ENCODE assay signal across 8 cellular contexts in genomic region chr16:22205577-22206012, GRCh38. TPM values are rescaled to one million over a fixed set of nuclear protein-coding genes. Genes with fewer than 3 reads are reported as not detected.
DNase-seq lines count a peak whose midpoint lies in the region; ATAC-seq and TF ChIP-seq lines count a peak whose summit lies in the region.

No MANE protein-coding gene starts in this region.

- peak overlapping the region; percentile 83 for H3K4me2 ChIP-seq in Karpas-422 (ENCODE audit: low read depth, low read length, poor library complexity, severe bottlenecking)

- H3K4me1 Mint-ChIP-seq in naive thymus-derived CD4-positive, alpha-beta T cell: peaks cover 13 to 50% (median 26%) of the 10 kb centered on the region in 7 donors

- peak overlapping the region; percentile 21; the same call in 1 of the 2 replicates for H3K4me3 ChIP-seq in AG09309 (ENCODE audit: control insufficient read depth, low read depth, low read length)
- peak overlapping the region; percentile 80 for H3K4me3 ChIP-seq in Karpas-422 (ENCODE audit: low read length)
- peak overlapping the region; percentile 96 for H3K4me3 ChIP-seq in colonic mucosa
- H3K4me3 ChIP-seq in naive thymus-derived CD4-positive, alpha-beta T cell (ENCODE audit: low read length): peak overlapping the region; percentile 72

- H3K4me1 ChIP-seq in Karpas-422 (ENCODE audit: low read length): peaks cover 41% of the 10 kb centered on the region
- no peaks in the 10 kb centered on the region for H3K4me1 ChIP-seq in colonic mucosa
- peaks cover 9 to 13% of the 10 kb centered on the region in 2 donors for H3K4me1 ChIP-seq in naive thymus-derived CD4-positive, alpha-beta T cell (ENCODE audit: control insufficient read depth in 2 of 2, insufficient read depth in 2 of 2, low read length in 2 of 2)

- no peak for DNase-seq in AG09309 (ENCODE audit: low read depth)
- no peak for DNase-seq in Karpas-422
- no peak for DNase-seq in colonic mucosa
- DNase-seq in naive thymus-derived CD4-positive, alpha-beta T cell: no peak
- DNase-seq in RPMI8226: no peak
- DNase-seq in LoVo (ENCODE audit: low spot score): no peak
- DNase-seq in Ammon's horn (ENCODE audit: low spot score): no peak

- peak overlapping the region; percentile 36 to 86 (median 72) for H3K27ac Mint-ChIP-seq in naive thymus-derived CD4-positive, alpha-beta T cell

- peaks cover under 1% of the 10 kb centered on the region; the same call in 1 of the 2 replicates for H3K36me3 ChIP-seq in Karpas-422 (ENCODE audit: insufficient read depth, low read length)
- H3K36me3 ChIP-seq in colonic mucosa: no peaks in the 10 kb centered on the region
- peaks cover 0 to 8% (median 0%) of the 10 kb centered on the region in 3 experiments for H3K36me3 ChIP-seq in naive thymus-derived CD4-positive, alpha-beta T cell (ENCODE audit: control insufficient read depth in 2 of 3, insufficient read depth in 3 of 3, low read length in 3 of 3)

- no peak for ATAC-seq in naive thymus-derived CD4-positive, alpha-beta T cell
- ATAC-seq in GM21825 (IDR thresholded peaks at IDR 0.05; ENCODE audit: unreplicated experiment): no peak

- H3K36me3 Mint-ChIP-seq in naive thymus-derived CD4-positive, alpha-beta T cell: peaks cover 0 to 10% (median 3%) of the 10 kb centered on the region in 5 donors

- H3K27me3 ChIP-seq in Karpas-422 (ENCODE audit: low read length) (no peaks in the 10 kb centered on the region), colonic mucosa (no peaks in the 10 kb centered on the region)
- no peaks in the 10 kb centered on the region for H3K27me3 ChIP-seq in naive thymus-derived CD4-positive, alpha-beta T cell (ENCODE audit: control insufficient read depth in 2 of 2, insufficient read depth in 2 of 2, low read length in 2 of 2)

- peaks cover 5% of the 10 kb centered on the region; the same call in 1 of the 2 replicates for H4K20me1 ChIP-seq in Karpas-422 (ENCODE audit: insufficient read depth, low read depth, low read length)

- peak overlapping the region; percentile 89 for H2AFZ ChIP-seq in Karpas-422 (ENCODE audit: low read length)

- CTCF ChIA-PET in naive thymus-derived CD4-positive, alpha-beta T cell (lab: Charles Lee): interaction anchor here (0.8 to 2.3 kb wide), 7 partner anchors 9 to 128 kb away, joined by 3 to 10 read pairs (median 5); partner anchors contain the start of gene POLR3E

- H3K9me2 ChIP-seq in Karpas-422 (replicated peaks; ENCODE audit: insufficient read depth, low read length): no peaks in the 10 kb centered on the region

- no peaks in the 10 kb centered on the region for H3K9me3 Mint-ChIP-seq in naive thymus-derived CD4-positive, alpha-beta T cell

- POLR2A ChIA-PET in naive thymus-derived CD4-positive, alpha-beta T cell (lab: Charles Lee): interaction anchor here (1.5 to 9.4 kb wide), 3 partner anchors 13 to 95 kb away, joined by 4 to 146 read pairs (median 15); partner anchors contain the start of gene POLR3E

- TF ChIP-seq CTCF in AG09309 (IDR thresholded peaks at IDR 0.05; ENCODE audit: control insufficient read depth, insufficient read depth, low read depth, low read length, missing control alignments) (no peak), colonic mucosa (IDR thresholded peaks at IDR 0.05) (no peak)

- H3K9ac ChIP-seq in Karpas-422 (ENCODE audit: low read length): peak overlapping the region; percentile 57
- H3K9ac ChIP-seq in colonic mucosa (ENCODE audit: low read depth in 2 of 2, low read length in 2 of 2): peak overlapping the region in 1 of 2 donors; percentile 88

- H3K4me3 Mint-ChIP-seq in naive thymus-derived CD4-positive, alpha-beta T cell: peak overlapping the region; percentile 87 to 99 (median 96)

- peaks cover 43% of the 10 kb centered on the region for H3K79me2 ChIP-seq in Karpas-422 (ENCODE audit: low read length)

- no peaks in the 10 kb centered on the region for H3K27me3 Mint-ChIP-seq in naive thymus-derived CD4-positive, alpha-beta T cell

- H3K9me3 ChIP-seq in Karpas-422 (ENCODE audit: low read length) (peaks cover under 1% of the 10 kb centered on the region; the same call in 1 of the 2 replicates), colonic mucosa (no peaks in the 10 kb centered on the region)
- no peaks in the 10 kb centered on the region for H3K9me3 ChIP-seq in naive thymus-derived CD4-positive, alpha-beta T cell (ENCODE audit: control insufficient read depth in 2 of 3, low read length in 3 of 3)

- intact Hi-C loops in colonic mucosa (cut with DNase I): no loop called here
- intact Hi-C loops in naive thymus-derived CD4-positive, alpha-beta T cell (cut with micrococcal nuclease): loop anchor here (1.0 to 2.0 kb wide), 5 partner anchors 10 to 92 kb away; partner anchors contain the start of gene POLR3E (in 2 of the 2)

- no peak overlapping the region for H3K27ac ChIP-seq in Karpas-422 (ENCODE audit: low read length)
- peak overlapping the region; percentile 89 for H3K27ac ChIP-seq in colonic mucosa
- peak overlapping the region; percentile 80 for H3K27ac ChIP-seq in naive thymus-derived CD4-positive, alpha-beta T cell (ENCODE audit: low read depth, low read length)

RNA-seq across cellular contexts. Expression of gene EEF2K, which starts 0.5 kb away (rescaled TPM):
- 12.1 and 16.0 TPM in 2 replicates for total RNA-seq in Karpas-422 (2014; rRNA removed; shearing (Covaris generic); ENCODE audit: low replicate concordance)
- total RNA-seq in colonic mucosa: 10 to 100 TPM; 25.8 to 53.4 TPM
- 10 to 100 TPM; 15.3 to 27.9 (median 21.8) TPM for total RNA-seq in naive thymus-derived CD4-positive, alpha-beta T cell
- 1 to 10 TPM; 1.9 to 3.1 TPM for polyA plus RNA-seq in naive thymus-derived CD4-positive, alpha-beta T cell

RNA-seq across cellular contexts. Expression of gene SDR42E2, which starts 43.3 kb away (rescaled TPM):
- not detected in 2 replicates for total RNA-seq in Karpas-422 (2014; rRNA removed; shearing (Covaris generic); ENCODE audit: low replicate concordance)
- total RNA-seq in colonic mucosa: not detected
- 1 to 10 TPM in 2 of 5 experiments, under 1 TPM in 2, not detected in 1; 0.67 to 1.6 (median 1.0) TPM for total RNA-seq in naive thymus-derived CD4-positive, alpha-beta T cell
- under 1 TPM; 0.07 to 0.48 TPM for polyA plus RNA-seq in naive thymus-derived CD4-positive, alpha-beta T cell

Comparison
In these comparisons a context has a peak if more than half of its experiments do, and no peak if none do; other contexts are left out.
1. H3K4me3 ChIP-seq: peak in every context shown above with its lines; median percentile 96 in colonic mucosa; 80 in Karpas-422; 72 in naive thymus-derived CD4-positive, alpha-beta T cell; 21 in AG09309.